In the genomic region with DNA sequence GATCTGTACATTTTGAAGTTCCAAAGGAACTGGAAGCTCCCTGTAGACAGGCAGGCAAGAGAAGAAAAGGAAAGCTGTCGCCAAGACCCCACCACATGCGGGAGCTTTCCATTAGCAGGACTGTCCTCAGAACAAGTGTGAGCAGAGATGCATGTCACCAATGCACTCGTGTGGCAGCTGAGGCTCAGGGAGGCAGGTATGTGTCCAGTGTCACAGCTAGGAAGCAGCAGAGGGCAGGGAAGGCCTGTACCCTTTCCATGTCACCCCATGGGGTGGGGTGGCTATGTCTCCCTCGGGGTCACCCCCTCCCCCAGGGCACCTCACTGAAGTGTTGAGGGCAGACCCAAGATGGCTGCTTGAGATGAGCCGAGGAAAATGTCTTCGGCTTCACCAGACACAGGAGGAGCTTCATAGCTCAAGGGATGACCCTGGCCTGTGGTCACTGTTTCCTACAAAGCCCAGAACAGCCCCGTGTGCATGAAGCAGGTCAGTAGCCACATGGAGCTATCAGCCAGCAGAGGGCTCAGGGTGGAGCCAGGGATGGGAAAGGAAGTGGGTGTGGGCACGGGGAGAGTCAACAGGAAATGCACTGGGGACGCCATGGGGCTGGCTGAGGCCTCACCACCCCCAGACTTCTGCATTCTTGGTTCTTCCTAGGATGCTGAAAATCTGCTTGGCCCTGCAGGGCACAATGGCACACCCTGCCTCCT, we compare ENCODE assay signal across 8 cellular contexts.
DNase-seq lines count a peak whose midpoint lies in the region; ATAC-seq, FAIRE-seq and TF ChIP-seq lines count a peak whose summit lies in the region.

No MANE protein-coding gene starts in this region.

- H3K4me1 ChIP-seq in kidney (ENCODE audit: control insufficient read depth in 1 of 2, insufficient read depth in 1 of 2, low read depth in 1 of 2, low read length in 2 of 2), result peaks cover 31 to 52% of the 10 kb centered on the region in 2 donors

- peak; percentile 5 for DNase-seq in NCI-H2227 (lab: John Stamatoyannopoulos, UW; ENCODE audit: unreplicated experiment)
- no peak for DNase-seq in NCI-H2227 treated with DMSO at 0.1 percent for 48 hours (lab: John Stamatoyannopoulos, UW)
- peak; percentile 95 for DNase-seq in SKM-1 (lab: John Stamatoyannopoulos, UW; ENCODE audit: unreplicated experiment)
- peak; percentile 65 for DNase-seq in amniotic epithelial cell (ENCODE audit: low read depth)
- peak; percentile 85 for DNase-seq in kidney
- peak in 2 of 3 experiments; percentile 34 to 60 for DNase-seq in stimulated activated CD4-positive, alpha-beta T cell treated with anti-CD3 and anti-CD28 coated beads, TNF-alpha, amount 100 ng/mL, for 24 hours (ENCODE audit: low read depth in 3 of 3)
- DNase-seq in DMS79 (lab: John Stamatoyannopoulos, UW), result no peak

- H3K27ac ChIP-seq in kidney (ENCODE audit: low read depth in 2 of 2, low read length in 2 of 2), result peak overlapping the region; percentile 67 to 88

- intact Hi-C loops in kidney (cut with DNase I), result no loop called here

- no peak for FAIRE-seq in kidney (lab: Jason Lieb, UNC)

- peaks cover 4 to 5% of the 10 kb centered on the region in 2 donors for H3K36me3 ChIP-seq in kidney (ENCODE audit: control insufficient read depth in 1 of 2, insufficient read depth in 2 of 2, low read length in 2 of 2)

- peak; percentile 46 for ATAC-seq in HG03095 (IDR thresholded peaks at IDR 0.05; ENCODE audit: unreplicated experiment)

- TF ChIP-seq CTCF in kidney (IDR thresholded peaks at IDR 0.05; ENCODE audit: borderline replicate concordance, extremely low read depth, insufficient read depth), result no peak

- H3K4me3 ChIP-seq in kidney (ENCODE audit: low read length in 2 of 2), result no peak overlapping the region

- no peak overlapping the region for H3K9ac ChIP-seq in kidney (ENCODE audit: low read length in 2 of 2)

- H3K9me3 ChIP-seq in kidney (ENCODE audit: control insufficient read depth in 1 of 2, low read length in 2 of 2), result no peaks in the 10 kb centered on the region

Comparison
In these comparisons a context has a peak if more than half of its experiments do, and no peak if none do; other contexts are left out.
1. DNase-seq: peak in NCI-H2227 (single experiment), SKM-1 (single experiment), amniotic epithelial cell (single experiment), kidney (single experiment) and stimulated activated CD4-positive, alpha-beta T cell treated with anti-CD3 and anti-CD28 coated beads, TNF-alpha, amount 100 ng/mL, for 24 hours (2 of 3); none in NCI-H2227 treated with DMSO at 0.1 percent for 48 hours (single experiment) and DMS79 (single experiment).